In the genomic region with DNA sequence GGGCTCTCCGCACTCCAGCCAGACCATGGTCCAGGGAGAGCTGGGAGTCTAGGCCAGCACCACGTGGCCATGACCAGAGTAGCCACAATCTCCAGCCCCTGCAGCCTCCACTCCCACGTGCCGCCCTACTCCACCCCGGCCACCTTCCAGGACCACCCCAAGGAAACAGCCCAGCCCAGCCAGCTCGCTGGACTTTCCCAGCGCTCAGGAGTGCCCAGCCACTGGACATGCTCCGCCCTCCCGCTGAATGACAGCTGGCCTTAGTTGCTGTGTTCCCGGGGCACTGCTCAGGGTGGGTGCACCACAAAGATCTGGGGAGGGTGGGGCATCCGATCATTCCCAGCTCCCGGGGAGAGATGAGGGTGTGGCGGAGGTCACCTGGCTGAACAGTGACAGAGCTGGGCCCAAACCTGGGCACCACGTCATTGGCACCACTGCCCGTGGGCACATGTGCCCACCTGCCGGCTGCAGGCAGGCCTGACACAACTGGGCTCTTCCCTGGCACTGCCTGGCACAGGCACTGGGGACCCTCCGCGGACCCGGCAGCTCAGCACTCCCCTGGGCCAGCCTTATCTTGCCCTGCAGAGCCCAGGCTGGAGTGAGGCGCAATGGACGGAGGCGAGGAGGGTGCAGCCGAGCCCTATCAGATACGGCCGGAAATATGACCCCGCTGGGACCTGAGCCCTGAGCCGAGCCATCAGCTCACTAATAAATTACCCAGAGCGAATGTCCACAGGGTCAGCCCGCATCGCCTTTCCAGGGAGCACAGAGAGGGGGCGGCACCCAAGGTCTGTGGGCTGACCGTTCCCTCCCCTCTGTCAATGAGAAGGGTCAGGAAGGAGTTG, we compare ENCODE assay signal across 29 cellular contexts. TPM values are rescaled to one million over a fixed set of nuclear protein-coding genes. Genes with fewer than 3 reads are reported as not detected.
"Had no signal": no experiment of that assay in that cellular context is flagged by ENCODE, and none has a peak within 500 bp of the region (broad histone marks: within the 10 kb centered on the region; RNA-seq: fewer than 3 reads in every experiment).

No MANE protein-coding gene starts in this region.

- DNase-seq: activated CD8-positive, alpha-beta memory T cell treated with anti-CD3 and anti-CD28 coated beads, Interleukin-2, amount 50 U/mL, for 48 hours; activated naive CD4-positive, alpha-beta T cell treated with Interleukin-2 at 50 U/mL for 16 hours; activated naive CD8-positive, alpha-beta T cell treated with anti-CD3 and anti-CD28 coated beads for 36 hours; activated T-cell treated with anti-CD3 and anti-CD28 coated beads, Interleukin-2, amount 50 U/mL, for 4 hours; effector CD4-positive, alpha-beta T cell; heart right ventricle; left lung; retina; stimulated activated CD4-positive, alpha-beta T cell treated with anti-CD3 and anti-CD28 coated beads, Interleukin-12 subunit alpha, Interleukin-12 subunit beta, amount 100 ng/mL, for 4 hours; stimulated activated CD4-positive, alpha-beta T cell treated with anti-CD3 and anti-CD28 coated beads, Interleukin-4, amount 100 ng/mL, for 4 hours; stimulated activated naive CD8-positive, alpha-beta T cell treated with anti-CD3 and anti-CD28 coated beads, Interleukin-15, Interleukin-2, amounts not matched to agents 100 U/mL and 50 U/mL, for 24 hours; T-cell; trophoblast cell had no signal

- H3K27me3 ChIP-seq: uterus had no signal

- ATAC-seq: activated T-cell treated with anti-CD3 and anti-CD28 coated beads, Interleukin-2, amount 50 U/mL, for 4 hours; heart right ventricle; left lung; SK-N-SH treated with all-trans-retinoic acid at 6 μM for 48 hours; stimulated activated naive CD8-positive, alpha-beta T cell treated with anti-CD3 and anti-CD28 coated beads, Interleukin-15, Interleukin-2, amounts not matched to agents 100 U/mL and 50 U/mL, for 24 hours; T-cell; WTC11 had no signal

- H3K27ac ChIP-seq: heart right ventricle, left lung, uterus had no signal

- H3K36me3 Mint-ChIP-seq: activated naive CD8-positive, alpha-beta T cell treated with anti-CD3 and anti-CD28 coated beads for 36 hours; mesothelial cell of epicardium; T-cell; WTC11 had no signal

- H3K9me3 Mint-ChIP-seq: activated naive CD8-positive, alpha-beta T cell treated with anti-CD3 and anti-CD28 coated beads for 36 hours; activated T-cell treated with anti-CD3 and anti-CD28 coated beads, Interleukin-2, amount 50 U/mL, for 4 hours; activated T-helper 2 cell treated with anti-CD3 and anti-CD28 coated beads, Interferon-gamma antibody, Interleukin-2, Interleukin-4, amounts not matched to agents 10 μg/mL and 5 μg/mL and 100 μg/mL, durations not matched to agents 14 hours and 24 hours and 36 hours; dendritic cell treated with granulocyte-macrophage colony-stimulating factor and Interleukin-4, amounts not matched to agents 40 ng/mL and 50 ng/mL, for 4 days; mesothelial cell of epicardium; neural crest cell; T-cell; WTC11 had no signal

- H3K4me3 ChIP-seq: heart right ventricle, left lung, uterus had no signal

- H3K4me1 ChIP-seq: left lung, uterus had no signal

- H3K27ac Mint-ChIP-seq: activated naive CD8-positive, alpha-beta T cell treated with anti-CD3 and anti-CD28 coated beads for 36 hours; activated T-helper 2 cell treated with anti-CD3 and anti-CD28 coated beads, Interferon-gamma antibody, Interleukin-2, Interleukin-4, amounts not matched to agents 10 μg/mL and 5 μg/mL and 100 μg/mL, durations not matched to agents 14 hours and 24 hours and 36 hours; dendritic cell treated with granulocyte-macrophage colony-stimulating factor and Interleukin-4, amounts not matched to agents 40 ng/mL and 50 ng/mL, for 4 days; T-cell; WTC11 had no signal

- H3K36me3 ChIP-seq: heart right ventricle, left lung, uterus had no signal

- H3K4me3 Mint-ChIP-seq: activated naive CD8-positive, alpha-beta T cell treated with anti-CD3 and anti-CD28 coated beads for 36 hours; activated T-cell treated with anti-CD3 and anti-CD28 coated beads, Interleukin-2, amount 50 U/mL, for 4 hours; dendritic cell treated with granulocyte-macrophage colony-stimulating factor and Interleukin-4, amounts not matched to agents 40 ng/mL and 50 ng/mL, for 4 days; mesothelial cell of epicardium; neural crest cell; T-cell; WTC11 had no signal

- H3K27me3 Mint-ChIP-seq: activated naive CD8-positive, alpha-beta T cell treated with anti-CD3 and anti-CD28 coated beads for 36 hours; dendritic cell treated with granulocyte-macrophage colony-stimulating factor and Interleukin-4, amounts not matched to agents 40 ng/mL and 50 ng/mL, for 4 days had no signal

- H3K9me3 ChIP-seq: heart right ventricle, left lung, uterus had no signal

- H3K4me1 Mint-ChIP-seq: activated naive CD8-positive, alpha-beta T cell treated with anti-CD3 and anti-CD28 coated beads for 36 hours; WTC11 had no signal

- FAIRE-seq: endometrium, keratinocyte had no signal

RNA-seq across cellular contexts. Expression of gene C14orf180, which starts 1.9 kb away (rescaled TPM):
- total RNA-seq: activated CD8-positive, alpha-beta memory T cell treated with anti-CD3 and anti-CD28 coated beads for 36 hours; activated naive CD8-positive, alpha-beta T cell treated with anti-CD3 and anti-CD28 coated beads for 36 hours; activated T-cell treated with anti-CD3 and anti-CD28 coated beads, Interleukin-2, amount 50 U/mL, for 4 hours; activated T-helper 2 cell treated with anti-CD3 and anti-CD28 coated beads, Interferon-gamma antibody, Interleukin-2, Interleukin-4, amounts not matched to agents 10 μg/mL and 5 μg/mL and 100 μg/mL, durations not matched to agents 14 hours and 24 hours and 36 hours; chondrocyte; epithelial cell of proximal tubule; fibroblast of villous mesenchyme; left lung; lung microvascular endothelial cell; neural crest cell; T-cell; WTC11 had no signal
- polyA plus RNA-seq: keratinocyte had no signal

RNA-seq across cellular contexts. Expression of gene TMEM179, which starts 26.9 kb away (rescaled TPM):
- total RNA-seq: activated CD8-positive, alpha-beta memory T cell treated with anti-CD3 and anti-CD28 coated beads for 36 hours; activated naive CD8-positive, alpha-beta T cell treated with anti-CD3 and anti-CD28 coated beads for 36 hours; activated T-cell treated with anti-CD3 and anti-CD28 coated beads, Interleukin-2, amount 50 U/mL, for 4 hours; epithelial cell of proximal tubule; fibroblast of villous mesenchyme; lung microvascular endothelial cell; myocyte; omental fat pad; T-cell had no signal
- polyA plus RNA-seq: keratinocyte had no signal
